Comparison of ENCODE assay signal across 9 cellular contexts in the genomic region with DNA sequence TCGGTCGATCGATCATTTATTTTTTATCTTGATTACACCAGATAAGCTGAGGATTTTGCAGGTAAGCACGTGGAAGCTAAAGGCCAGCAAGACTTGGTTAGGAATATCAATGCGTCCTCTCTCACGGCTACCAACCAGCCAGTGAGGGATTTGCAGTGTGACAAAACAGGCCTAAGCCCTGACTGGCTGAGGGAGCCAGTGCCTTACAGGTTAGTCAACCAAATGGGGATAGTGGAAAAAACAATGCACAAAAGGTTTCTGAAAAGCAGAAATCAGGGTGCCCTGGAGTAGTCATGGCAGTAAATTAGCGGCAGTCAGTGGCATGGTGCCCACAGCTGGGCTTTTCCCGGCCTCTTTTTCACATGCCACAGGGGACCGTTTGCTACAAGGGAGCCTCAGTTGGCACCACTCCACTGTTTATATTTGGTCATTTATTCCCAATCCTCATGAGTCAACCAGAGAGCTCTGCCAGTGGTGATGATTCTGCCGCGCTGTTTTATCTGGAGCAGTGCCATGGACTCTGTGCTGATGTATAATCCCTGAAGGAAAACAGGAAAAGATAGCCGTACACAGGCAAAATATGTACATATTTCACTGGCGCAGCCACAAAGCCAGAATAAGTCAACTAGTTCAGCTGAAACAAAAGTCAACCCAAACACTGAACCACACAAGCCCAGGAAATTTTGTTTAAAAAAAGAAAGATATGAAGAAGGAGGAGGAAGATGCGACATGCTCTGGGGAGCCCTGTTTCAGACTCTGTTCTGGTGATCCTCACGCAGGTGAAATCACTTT.
A peak's percentile ranks its signal among the peaks of the same experiment; 100 is the strongest.
DNase-seq lines count a peak whose midpoint lies in the region; ATAC-seq, FAIRE-seq and TF ChIP-seq lines count a peak whose summit lies in the region.
"Had no signal": no experiment of that assay in that cellular context is flagged by ENCODE, and none has a peak within 500 bp of the region (broad histone marks: within the 10 kb centered on the region; RNA-seq: fewer than 3 reads in every experiment).

No MANE protein-coding gene starts in this region.

- peak overlapping the region; percentile 23 for H3K27ac ChIP-seq in astrocyte (ENCODE audit: low read depth, low read length)

- peaks cover 6% of the 10 kb centered on the region for H3K4me1 Mint-ChIP-seq in astrocyte (ENCODE audit: low read depth, unreplicated experiment)
- H3K4me1 Mint-ChIP-seq in stimulated activated effector memory CD8-positive, alpha-beta T cell treated with anti-CD3 and anti-CD28 coated beads, Interleukin-12 subunit alpha, Interleukin-12 subunit beta, amount 100 ng/mL, for 72 hours: no peaks in the 10 kb centered on the region
- H3K4me1 Mint-ChIP-seq in T-helper 2 cell treated with Interferon-gamma antibody and Interleukin-4, amounts not matched to agents 5 μg/mL and 100 μg/mL, for 36 hours (ENCODE audit: low read depth): no peaks in the 10 kb centered on the region

- no peaks in the 10 kb centered on the region for H3K36me3 ChIP-seq in astrocyte (ENCODE audit: insufficient read depth, low read length)

- no peaks in the 10 kb centered on the region for H3K9me3 Mint-ChIP-seq in astrocyte (ENCODE audit: unreplicated experiment)
- H3K9me3 Mint-ChIP-seq in stimulated activated effector memory CD8-positive, alpha-beta T cell treated with anti-CD3 and anti-CD28 coated beads, Interleukin-12 subunit alpha, Interleukin-12 subunit beta, amount 100 ng/mL, for 72 hours: no peaks in the 10 kb centered on the region
- H3K9me3 Mint-ChIP-seq in T-helper 2 cell treated with Interferon-gamma antibody and Interleukin-4, amounts not matched to agents 5 μg/mL and 100 μg/mL, for 36 hours: no peaks in the 10 kb centered on the region
- H3K9me3 Mint-ChIP-seq: T-helper 1 cell treated with Interleukin-12 subunit alpha and Interleukin-12 subunit beta and Interleukin-4 antibody, amounts not matched to agents 30 μg/mL and 1 μg/mL, for 36 hours had no signal

- DNase-seq in Right ventricle myocardium inferior (ENCODE audit: missing footprints): peak; percentile 80
- no peak for DNase-seq in cardiac septum (ENCODE audit: low spot score)
- DNase-seq in astrocyte (ENCODE audit: low read depth): peak; percentile 97
- peak; percentile 85 for DNase-seq in inferior parietal cortex (ENCODE audit: extremely low spot score)
- no peak for DNase-seq in stimulated activated effector memory CD8-positive, alpha-beta T cell treated with anti-CD3 and anti-CD28 coated beads, Interleukin-12 subunit alpha, Interleukin-12 subunit beta, amount 100 ng/mL, for 72 hours (ENCODE audit: low spot score in 2 of 2)
- no peak for DNase-seq in T-helper 2 cell treated with Interferon-gamma antibody and Interleukin-4, amounts not matched to agents 5 μg/mL and 100 μg/mL, for 36 hours (ENCODE audit: low spot score)

- H3K4me3 Mint-ChIP-seq in astrocyte (ENCODE audit: unreplicated experiment): no peak overlapping the region
- H3K4me3 Mint-ChIP-seq in stimulated activated effector memory CD8-positive, alpha-beta T cell treated with anti-CD3 and anti-CD28 coated beads, Interleukin-12 subunit alpha, Interleukin-12 subunit beta, amount 100 ng/mL, for 72 hours: no peak overlapping the region
- H3K4me3 Mint-ChIP-seq in T-helper 2 cell treated with Interferon-gamma antibody and Interleukin-4, amounts not matched to agents 5 μg/mL and 100 μg/mL, for 36 hours: no peak overlapping the region
- H3K4me3 Mint-ChIP-seq: T-helper 1 cell treated with Interleukin-12 subunit alpha and Interleukin-12 subunit beta and Interleukin-4 antibody, amounts not matched to agents 30 μg/mL and 1 μg/mL, for 36 hours had no signal

- H3K9me3 ChIP-seq in astrocyte (ENCODE audit: insufficient read depth, low read depth, low read length): no peaks in the 10 kb centered on the region

- no peaks in the 10 kb centered on the region for H3K36me3 Mint-ChIP-seq in astrocyte (ENCODE audit: low read depth, unreplicated experiment)
- no peaks in the 10 kb centered on the region for H3K36me3 Mint-ChIP-seq in stimulated activated effector memory CD8-positive, alpha-beta T cell treated with anti-CD3 and anti-CD28 coated beads, Interleukin-12 subunit alpha, Interleukin-12 subunit beta, amount 100 ng/mL, for 72 hours
- no peaks in the 10 kb centered on the region for H3K36me3 Mint-ChIP-seq in T-helper 2 cell treated with Interferon-gamma antibody and Interleukin-4, amounts not matched to agents 5 μg/mL and 100 μg/mL, for 36 hours (ENCODE audit: low read depth)

- peaks cover 24% of the 10 kb centered on the region for H3K27me3 Mint-ChIP-seq in astrocyte (ENCODE audit: low read depth, unreplicated experiment)
- H3K27me3 Mint-ChIP-seq in T-helper 2 cell treated with Interferon-gamma antibody and Interleukin-4, amounts not matched to agents 5 μg/mL and 100 μg/mL, for 36 hours (ENCODE audit: low read depth): peaks cover 17% of the 10 kb centered on the region

- H3K9ac ChIP-seq in astrocyte (ENCODE audit: low read length): no peak overlapping the region

- intact Hi-C loops in Right ventricle myocardium inferior (cut with DNase I): no loop called here
- intact Hi-C loops in cardiac septum (cut with DNase I): loop anchor here (5.0 kb wide), 1 partner anchor 166 kb away; the partner anchor contains the start of gene RHOU

- H2AFZ ChIP-seq in astrocyte (ENCODE audit: low read depth, low read length): no peak overlapping the region

- peaks cover 63% of the 10 kb centered on the region for H3K27me3 ChIP-seq in astrocyte (ENCODE audit: insufficient read depth, low read length)

- peak; percentile 95 for FAIRE-seq in astrocyte (lab: Jason Lieb, UNC)

- peaks cover 23% of the 10 kb centered on the region for H3K4me1 ChIP-seq in astrocyte (ENCODE audit: insufficient read depth, low read length)

- no peak for TF ChIP-seq CTCF in astrocyte (IDR thresholded peaks at IDR 0.05; ENCODE audit: insufficient read depth, low read depth, low read length)

- H4K20me1 ChIP-seq in astrocyte (ENCODE audit: insufficient read depth, low read length): no peaks in the 10 kb centered on the region

- no peak overlapping the region for H3K27ac Mint-ChIP-seq in astrocyte (ENCODE audit: unreplicated experiment)
- peak overlapping the region; percentile 13 for H3K27ac Mint-ChIP-seq in stimulated activated effector memory CD8-positive, alpha-beta T cell treated with anti-CD3 and anti-CD28 coated beads, Interleukin-12 subunit alpha, Interleukin-12 subunit beta, amount 100 ng/mL, for 72 hours
- no peak overlapping the region for H3K27ac Mint-ChIP-seq in T-helper 2 cell treated with Interferon-gamma antibody and Interleukin-4, amounts not matched to agents 5 μg/mL and 100 μg/mL, for 36 hours
- H3K27ac Mint-ChIP-seq: T-helper 1 cell treated with Interleukin-12 subunit alpha and Interleukin-12 subunit beta and Interleukin-4 antibody, amounts not matched to agents 30 μg/mL and 1 μg/mL, for 36 hours had no signal

- H3K4me2 ChIP-seq in astrocyte (ENCODE audit: low read length): peak overlapping the region; percentile 69

- no peak overlapping the region for H3K4me3 ChIP-seq in astrocyte (ENCODE audit: insufficient read depth, low read depth, low read length)

- H3K79me2 ChIP-seq in astrocyte (ENCODE audit: insufficient read depth, low read length): no peaks in the 10 kb centered on the region

- ATAC-seq in Right ventricle myocardium inferior (peak; percentile 86), HG03139 (IDR thresholded peaks at IDR 0.05; ENCODE audit: unreplicated experiment) (no peak), HG02642 (IDR thresholded peaks at IDR 0.05; ENCODE audit: poor library complexity, unreplicated experiment) (no peak)
- ATAC-seq in stimulated activated effector memory CD8-positive, alpha-beta T cell treated with anti-CD3 and anti-CD28 coated beads, Interleukin-12 subunit alpha, Interleukin-12 subunit beta, amount 100 ng/mL, for 72 hours: no peak

Comparison
In these comparisons a context has a peak if more than half of its experiments do, and no peak if none do; other contexts are left out.
1. DNase-seq: peak in Right ventricle myocardium inferior (single experiment), astrocyte (single experiment) and inferior parietal cortex (single experiment); none in cardiac septum (single experiment), stimulated activated effector memory CD8-positive, alpha-beta T cell treated with anti-CD3 and anti-CD28 coated beads, Interleukin-12 subunit alpha, Interleukin-12 subunit beta, amount 100 ng/mL, for 72 hours (0 of 2) and T-helper 2 cell treated with Interferon-gamma antibody and Interleukin-4, amounts not matched to agents 5 μg/mL and 100 μg/mL, for 36 hours (single experiment).